1 cellular context compared by ENCODE assay signal in the genomic region with DNA sequence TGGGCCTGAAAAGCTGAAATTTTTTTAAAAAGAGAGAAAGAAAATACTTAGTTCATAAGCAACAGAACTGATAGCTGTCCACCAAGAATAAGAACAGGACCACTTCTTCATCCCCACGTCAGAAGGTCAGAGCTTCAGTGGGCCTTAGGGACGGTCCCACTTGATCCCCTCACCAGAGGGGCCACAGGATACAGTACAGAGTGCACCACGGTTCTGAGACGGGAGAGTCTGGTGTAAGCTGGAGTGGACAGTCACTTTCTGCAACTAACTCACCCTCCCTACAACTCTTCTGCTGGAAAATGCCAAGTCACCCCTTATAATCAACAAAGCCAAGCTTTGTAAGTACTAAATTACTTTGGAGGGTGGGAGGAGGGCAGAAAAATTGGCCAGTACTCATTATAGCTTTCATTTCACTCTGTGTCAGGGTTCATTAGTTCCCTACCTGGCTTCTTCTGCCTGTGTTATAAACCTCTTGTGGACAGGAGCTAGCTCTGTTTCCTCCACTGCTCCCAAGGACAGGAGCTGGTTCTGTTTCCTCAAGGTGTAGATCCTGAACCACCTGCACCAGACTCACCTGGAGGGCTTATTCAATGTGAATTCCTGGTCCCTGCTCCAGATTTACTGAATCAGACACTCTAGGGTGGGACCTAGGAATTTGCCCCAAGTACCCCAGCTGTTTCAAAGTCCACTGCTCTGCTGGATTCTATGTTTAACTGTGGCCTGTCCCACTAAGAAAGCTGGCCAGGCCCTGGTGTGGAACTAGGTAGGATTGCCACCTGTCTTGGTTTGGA.
TF ChIP-seq lines count a peak whose summit lies in the region.

No MANE protein-coding gene starts in this region.

TF ChIP-seq in HepG2, 621 proteins besides CTCF, POLR2A, EP300 and RAD21 (continued from another document):
- TF ChIP-seq, protein P1, sequence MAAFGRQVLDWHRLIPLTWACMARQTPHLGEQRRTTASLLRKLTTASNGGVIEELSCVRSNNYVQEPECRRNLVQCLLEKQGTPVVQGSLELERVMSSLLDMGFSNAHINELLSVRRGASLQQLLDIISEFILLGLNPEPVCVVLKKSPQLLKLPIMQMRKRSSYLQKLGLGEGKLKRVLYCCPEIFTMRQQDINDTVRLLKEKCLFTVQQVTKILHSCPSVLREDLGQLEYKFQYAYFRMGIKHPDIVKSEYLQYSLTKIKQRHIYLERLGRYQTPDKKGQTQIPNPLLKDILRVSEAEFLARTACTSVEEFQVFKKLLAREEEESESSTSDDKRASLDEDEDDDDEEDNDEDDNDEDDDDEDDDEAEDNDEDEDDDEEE (CRISPR knock-in tag; IDR thresholded peaks at IDR 0.05), result no peak
- TF ChIP-seq PHF21A (CRISPR knock-in tag; IDR thresholded peaks at IDR 0.05) (0 out of 2 replicates have a peak, but pooled peaks have one; percentile 39), SMAD1 (CRISPR knock-in tag; IDR thresholded peaks at IDR 0.05; ENCODE audit: borderline replicate concordance, low read depth) (no peak), GATAD2A (CRISPR knock-in tag; IDR thresholded peaks at IDR 0.05) (0 out of 2 replicates have a peak, but pooled peaks have one; percentile 27), CBX2 (IDR thresholded peaks at IDR 0.05; ENCODE audit: low read depth, low read length) (no peak), CBX2 (CRISPR knock-in tag; IDR thresholded peaks at IDR 0.05; ENCODE audit: low read depth) (no peak), ZFX (CRISPR knock-in tag; IDR thresholded peaks at IDR 0.05; ENCODE audit: low read depth) (0 out of 2 replicates have a peak, but pooled peaks have one; percentile 20), ZSCAN12 (CRISPR knock-in tag; IDR thresholded peaks at IDR 0.05) (no peak), NR2F6 (IDR thresholded peaks at IDR 0.05) (no peak), NR2F6 (CRISPR knock-in tag; IDR thresholded peaks at IDR 0.05) (no peak), ZEB1 (IDR thresholded peaks at IDR 0.05; ENCODE audit: insufficient replicate concordance, low read depth) (peak; percentile 39), HNF4A (CRISPR knock-in tag; IDR thresholded peaks at IDR 0.05) (peak; percentile 63), ZNF629 (CRISPR knock-in tag; conservative IDR thresholded peaks at IDR 0.05) (no peak), LCORL (IDR thresholded peaks at IDR 0.05) (no peak), LCORL (CRISPR knock-in tag; IDR thresholded peaks at IDR 0.05) (peak; percentile 31; the same call in 1 of the 2 replicates), ZBTB7B (CRISPR knock-in tag; IDR thresholded peaks at IDR 0.05) (peak; percentile 65), ERF (CRISPR knock-in tag; IDR thresholded peaks at IDR 0.05) (0 out of 2 replicates have a peak, but pooled peaks have one; percentile 15), KDM3A (CRISPR knock-in tag; IDR thresholded peaks at IDR 0.05; ENCODE audit: low read depth) (no peak), RAD51 (IDR thresholded peaks at IDR 0.05; ENCODE audit: borderline replicate concordance) (no peak), NFE2 (CRISPR knock-in tag; IDR thresholded peaks at IDR 0.05) (peak; percentile 66; the same call in 1 of the 2 replicates), MAFF (IDR thresholded peaks at IDR 0.05; ENCODE audit: low read depth, low read length) (0 out of 2 replicates have a peak, but pooled peaks have one; percentile 23), NPAS2 (CRISPR knock-in tag; IDR thresholded peaks at IDR 0.05; ENCODE audit: borderline replicate concordance) (no peak), MAFK (conservative IDR thresholded peaks at IDR 0.05 in 1 of 2, IDR thresholded peaks at IDR 0.05 in 1 of 2; ENCODE audit: low read length in 2 of 2) (peak in 1 of 2 experiments; percentile 14; a peak in 1 of 4 replicates), HOXA5 (CRISPR knock-in tag; IDR thresholded peaks at IDR 0.05) (no peak), NFE2L2 (IDR thresholded peaks at IDR 0.05; ENCODE audit: low read length) (peak; percentile 80)
- TF ChIP-seq, protein P2, sequence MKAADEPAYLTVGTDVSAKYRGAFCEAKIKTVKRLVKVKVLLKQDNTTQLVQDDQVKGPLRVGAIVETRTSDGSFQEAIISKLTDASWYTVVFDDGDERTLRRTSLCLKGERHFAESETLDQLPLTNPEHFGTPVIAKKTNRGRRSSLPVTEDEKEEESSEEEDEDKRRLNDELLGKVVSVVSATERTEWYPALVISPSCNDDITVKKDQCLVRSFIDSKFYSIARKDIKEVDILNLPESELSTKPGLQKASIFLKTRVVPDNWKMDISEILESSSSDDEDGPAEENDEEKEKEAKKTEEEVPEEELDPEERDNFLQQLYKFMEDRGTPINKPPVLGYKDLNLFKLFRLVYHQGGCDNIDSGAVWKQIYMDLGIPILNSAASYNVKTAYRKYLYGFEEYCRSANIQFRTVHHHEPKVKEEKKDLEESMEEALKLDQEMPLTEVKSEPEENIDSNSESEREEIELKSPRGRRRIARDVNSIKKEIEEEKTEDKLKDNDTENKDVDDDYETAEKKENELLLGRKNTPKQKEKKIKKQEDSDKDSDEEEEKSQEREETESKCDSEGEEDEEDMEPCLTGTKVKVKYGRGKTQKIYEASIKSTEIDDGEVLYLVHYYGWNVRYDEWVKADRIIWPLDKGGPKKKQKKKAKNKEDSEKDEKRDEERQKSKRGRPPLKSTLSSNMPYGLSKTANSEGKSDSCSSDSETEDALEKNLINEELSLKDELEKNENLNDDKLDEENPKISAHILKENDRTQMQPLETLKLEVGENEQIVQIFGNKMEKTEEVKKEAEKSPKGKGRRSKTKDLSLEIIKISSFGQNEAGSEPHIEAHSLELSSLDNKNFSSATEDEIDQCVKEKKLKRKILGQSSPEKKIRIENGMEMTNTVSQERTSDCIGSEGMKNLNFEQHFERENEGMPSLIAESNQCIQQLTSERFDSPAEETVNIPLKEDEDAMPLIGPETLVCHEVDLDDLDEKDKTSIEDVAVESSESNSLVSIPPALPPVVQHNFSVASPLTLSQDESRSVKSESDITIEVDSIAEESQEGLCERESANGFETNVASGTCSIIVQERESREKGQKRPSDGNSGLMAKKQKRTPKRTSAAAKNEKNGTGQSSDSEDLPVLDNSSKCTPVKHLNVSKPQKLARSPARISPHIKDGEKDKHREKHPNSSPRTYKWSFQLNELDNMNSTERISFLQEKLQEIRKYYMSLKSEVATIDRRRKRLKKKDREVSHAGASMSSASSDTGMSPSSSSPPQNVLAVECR (CRISPR knock-in tag; IDR thresholded peaks at IDR 0.05; ENCODE audit: borderline replicate concordance), result no peak
- TF ChIP-seq, protein P3, sequence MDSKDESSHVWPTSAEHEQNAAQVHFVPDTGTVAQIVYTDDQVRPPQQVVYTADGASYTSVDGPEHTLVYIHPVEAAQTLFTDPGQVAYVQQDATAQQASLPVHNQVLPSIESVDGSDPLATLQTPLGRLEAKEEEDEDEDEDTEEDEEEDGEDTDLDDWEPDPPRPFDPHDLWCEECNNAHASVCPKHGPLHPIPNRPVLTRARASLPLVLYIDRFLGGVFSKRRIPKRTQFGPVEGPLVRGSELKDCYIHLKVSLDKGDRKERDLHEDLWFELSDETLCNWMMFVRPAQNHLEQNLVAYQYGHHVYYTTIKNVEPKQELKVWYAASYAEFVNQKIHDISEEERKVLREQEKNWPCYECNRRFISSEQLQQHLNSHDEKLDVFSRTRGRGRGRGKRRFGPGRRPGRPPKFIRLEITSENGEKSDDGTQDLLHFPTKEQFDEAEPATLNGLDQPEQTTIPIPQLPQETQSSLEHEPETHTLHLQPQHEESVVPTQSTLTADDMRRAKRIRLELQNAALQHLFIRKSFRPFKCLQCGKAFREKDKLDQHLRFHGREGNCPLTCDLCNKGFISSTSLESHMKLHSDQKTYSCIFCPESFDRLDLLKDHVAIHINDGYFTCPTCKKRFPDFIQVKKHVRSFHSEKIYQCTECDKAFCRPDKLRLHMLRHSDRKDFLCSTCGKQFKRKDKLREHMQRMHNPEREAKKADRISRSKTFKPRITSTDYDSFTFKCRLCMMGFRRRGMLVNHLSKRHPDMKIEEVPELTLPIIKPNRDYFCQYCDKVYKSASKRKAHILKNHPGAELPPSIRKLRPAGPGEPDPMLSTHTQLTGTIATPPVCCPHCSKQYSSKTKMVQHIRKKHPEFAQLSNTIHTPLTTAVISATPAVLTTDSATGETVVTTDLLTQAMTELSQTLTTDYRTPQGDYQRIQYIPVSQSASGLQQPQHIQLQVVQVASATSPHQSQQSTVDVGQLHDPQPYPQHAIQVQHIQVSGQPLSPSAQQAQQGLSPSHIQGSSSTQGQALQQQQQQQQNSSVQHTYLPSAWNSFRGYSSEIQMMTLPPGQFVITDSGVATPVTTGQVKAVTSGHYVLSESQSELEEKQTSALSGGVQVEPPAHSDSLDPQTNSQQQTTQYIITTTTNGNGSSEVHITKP (CRISPR knock-in tag; IDR thresholded peaks at IDR 0.05; ENCODE audit: low read depth), result peak; percentile 58; the same call in 1 of the 2 replicates
